ENCODE assay signal across 17 cellular contexts in the genomic region with DNA sequence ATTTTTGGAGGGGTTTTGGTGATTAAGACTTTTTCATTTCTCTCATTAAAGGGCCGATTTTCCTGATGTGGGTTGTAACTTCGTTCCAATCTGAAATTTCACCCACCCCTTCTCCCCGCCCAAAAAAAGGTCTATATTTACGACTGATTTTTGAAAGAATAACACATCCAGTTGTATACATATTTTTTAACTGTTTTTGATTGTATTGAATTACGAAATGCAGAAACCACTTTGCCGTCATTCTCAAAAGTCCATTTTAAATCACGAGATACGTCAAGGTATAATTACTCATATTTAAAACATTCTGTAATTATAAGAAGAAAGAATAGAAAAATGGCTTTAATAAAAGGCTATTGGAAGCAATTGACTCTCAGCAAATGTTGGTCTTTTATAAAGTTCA.
DNase-seq lines count a peak whose midpoint lies in the region; ATAC-seq, FAIRE-seq and TF ChIP-seq lines count a peak whose summit lies in the region.
"Had no signal": no experiment of that assay in that cellular context is flagged by ENCODE, and none has a peak within 500 bp of the region (broad histone marks: within the 10 kb centered on the region; RNA-seq: fewer than 3 reads in every experiment).

No MANE protein-coding gene starts in this region.

- H3K27ac Mint-ChIP-seq in mesothelial cell of epicardium = peak overlapping the region; percentile 95
- H3K27ac Mint-ChIP-seq: CD4-positive, alpha-beta memory T cell had no signal

- DNase-seq in A549 (ENCODE audit: low read depth in 1 of 2, low spot score in 1 of 2) = no peak
- peak; percentile 61 for DNase-seq in ELR (ENCODE audit: low read depth)
- DNase-seq in mesothelial cell of epicardium (ENCODE audit: low spot score in 2 of 2, unreplicated experiment in 2 of 2) = no peak
- DNase-seq in D721Med (ENCODE audit: insufficient read length, low spot score) = no peak
- DNase-seq in anterior cingulate cortex (lab: John Stamatoyannopoulos, UW) = no peak
- DNase-seq: Calu3; CD4-positive, alpha-beta memory T cell; MV-4-11; NCI-H1436; NCI-H2029; NCI-H510A had no signal

- WGBS in A549 (ENCODE audit: missing lambda C conversion rate) = 21% methylated on average over 8 of the region's 8 CpGs

- no peak overlapping the region for H3K4me3 ChIP-seq in A549
- H3K4me3 ChIP-seq: HAP-1, SK-N-MC had no signal

- H3K9me3 ChIP-seq in A549 = no peaks in the 10 kb centered on the region
- H3K9me3 ChIP-seq: HAP-1 had no signal

- no peaks in the 10 kb centered on the region for H3K9me3 Mint-ChIP-seq in mesothelial cell of epicardium

- no peaks in the 10 kb centered on the region for H3K36me3 Mint-ChIP-seq in mesothelial cell of epicardium
- H3K36me3 Mint-ChIP-seq: CD4-positive, alpha-beta memory T cell had no signal

- TF ChIP-seq CTCF in A549 (IDR thresholded peaks at IDR 0.05) = no peak
- no peak for TF ChIP-seq CTCF in mesothelial cell of epicardium (IDR thresholded peaks at IDR 0.05; ENCODE audit: unreplicated experiment)
- TF ChIP-seq CTCF in D721Med (IDR thresholded peaks at IDR 0.05; ENCODE audit: insufficient read depth, missing control alignments) = no peak

- peaks cover 86% of the 10 kb centered on the region for H3K4me1 Mint-ChIP-seq in mesothelial cell of epicardium
- H3K4me1 Mint-ChIP-seq: CD4-positive, alpha-beta memory T cell had no signal

- CTCF ChIA-PET in A549 (lab: Yijun Ruan, JAX) = interaction anchor here (3.0 kb wide), 1 partner anchor 161 kb away, joined by 8 read pairs; no protein-coding TSS in a partner anchor

- FAIRE-seq in A549 (lab: Jason Lieb, UNC) (no peak), endometrium (lab: Jason Lieb, UNC) (peak; percentile 18), D721Med (lab: Jason Lieb, UNC) (no peak)
- FAIRE-seq: G401.6 had no signal

- no peak overlapping the region for H3K4me2 ChIP-seq in A549

- TF ChIP-seq EP300 in A549 (IDR thresholded peaks at IDR 0.05) = no peak

- no peaks in the 10 kb centered on the region for H3K27me3 Mint-ChIP-seq in mesothelial cell of epicardium (ENCODE audit: low read depth)

- no peak overlapping the region for H3K27ac ChIP-seq in A549
- H3K27ac ChIP-seq: SK-N-MC had no signal

- H3K4me3 Mint-ChIP-seq in mesothelial cell of epicardium = peak overlapping the region; percentile 59
- H3K4me3 Mint-ChIP-seq: CD4-positive, alpha-beta memory T cell had no signal

- POLR2A ChIA-PET in A549 (lab: Yijun Ruan, JAX) = interaction anchor here (1.8 kb wide), 1 partner anchor 1073 kb away, joined by 9 read pairs; a partner anchor contains a TSS

- no peak for TF ChIP-seq RAD21 in A549 (conservative IDR thresholded peaks at IDR 0.05 in 1 of 2, IDR thresholded peaks at IDR 0.05 in 1 of 2)

- ATAC-seq in A549 = no peak
- no peak for ATAC-seq in HG02678 (IDR thresholded peaks at IDR 0.05; ENCODE audit: unreplicated experiment)
- no peak for ATAC-seq in GM18873 (IDR thresholded peaks at IDR 0.05; ENCODE audit: low FRiP score, unreplicated experiment)

- peaks cover 7% of the 10 kb centered on the region; the same call in 2 of the 3 replicates for H3K4me1 ChIP-seq in A549

- TF ChIP-seq POLR2A in A549 (IDR thresholded peaks at IDR 0.05; ENCODE audit: low read length) = no peak

TF ChIP-seq in A549, 52 proteins besides CTCF, POLR2A, EP300 and RAD21:
- peak; percentile 1 for TF ChIP-seq ZFP36 (IDR thresholded peaks at IDR 0.05; ENCODE audit: borderline replicate concordance, partially characterized antibody)
- no peak for TF ChIP-seq JUN (IDR thresholded peaks at IDR 0.05)
- peak; percentile 42; the same call in 1 of the 2 replicates for TF ChIP-seq RNF2 (IDR thresholded peaks at IDR 0.05; ENCODE audit: borderline replicate concordance, low read depth)
- TF ChIP-seq ZC3H11A (IDR thresholded peaks at IDR 0.05) = no peak
